14 cellular contexts compared by ENCODE assay signal in genomic region chr17:12664894-12665262, GRCh38. TPM values are rescaled to one million over a fixed set of nuclear protein-coding genes. Genes with fewer than 3 reads are reported as not detected.
DNase-seq lines count a peak whose midpoint lies in the region; ATAC-seq and TF ChIP-seq lines count a peak whose summit lies in the region.
"Had no signal": no experiment of that assay in that cellular context is flagged by ENCODE, and none has a peak within 500 bp of the region (broad histone marks: within the 10 kb centered on the region; RNA-seq: fewer than 3 reads in every experiment).

No MANE protein-coding gene starts in this region.

- intact Hi-C loops in left ventricle myocardium inferior (cut with micrococcal nuclease), result loop anchor here (5.0 to 10.0 kb wide), 2 partner anchors 118 to 410 kb away; no protein-coding TSS in a partner anchor
- intact Hi-C loops in left ventricle myocardium superior (cut with micrococcal nuclease), result loop anchor here (5.0 to 10.0 kb wide), 3 partner anchors 77 to 410 kb away; no protein-coding TSS in a partner anchor
- intact Hi-C loops in uterus (cut with DNase I; ENCODE audit: low total_unique reads), result loop anchor here (5.0 kb wide), 1 partner anchor 408 kb away; no protein-coding TSS in a partner anchor

- POLR2A ChIA-PET in activated CD4-positive, alpha-beta T cell treated with anti-CD3 and anti-CD28 coated beads, Interleukin-2, amount 10 ng/mL, durations not matched to agents 7 days and 5 days (lab: Charles Lee), result no interaction called here

- H3K4me3 ChIP-seq in left ventricle myocardium inferior (peak overlapping the region; percentile 75), epithelial cell of proximal tubule (ENCODE audit: low read depth, low read length) (peak overlapping the region; percentile 29), muscle layer of duodenum (ENCODE audit: low read depth in 1 of 2, low read length in 2 of 2) (peak overlapping the region; percentile 72 to 85), uterus (peak overlapping the region; percentile 52 to 72)

- H3K27ac ChIP-seq in left ventricle myocardium inferior (replicated peaks) (peak overlapping the region; percentile 80), muscle layer of duodenum (ENCODE audit: low read length) (peak overlapping the region; percentile 92), uterus (peak overlapping the region; percentile 89 to 92)
- H3K27ac ChIP-seq: KMS-11, RWPE1 had no signal

- H3K4me1 ChIP-seq in left ventricle myocardium inferior (peaks cover 25% of the 10 kb centered on the region), muscle layer of duodenum (ENCODE audit: control insufficient read depth in 1 of 2, insufficient read depth in 2 of 2, low read length in 2 of 2) (peaks cover 0 to 5% of the 10 kb centered on the region in 2 donors), uterus (no peaks in the 10 kb centered on the region)

- ATAC-seq in left ventricle myocardium superior, result no peak
- ATAC-seq in left lobe of liver, result no peak
- ATAC-seq: effector memory CD8-positive, alpha-beta T cell; stimulated activated memory B cell treated with anti-CD40 and anti-IgM and Interleukin-4, amounts not matched to agents 10 μg/mL and 1 μg/mL and 100 μg/mL, for 72 hours had no signal

- no peak overlapping the region for H3K4me3 Mint-ChIP-seq in activated CD4-positive, alpha-beta T cell treated with anti-CD3 and anti-CD28 coated beads, Interleukin-2, amount 10 ng/mL, durations not matched to agents 7 days and 5 days
- H3K4me3 Mint-ChIP-seq: effector memory CD8-positive, alpha-beta T cell had no signal

- H3K27ac Mint-ChIP-seq in activated CD4-positive, alpha-beta T cell treated with anti-CD3 and anti-CD28 coated beads, Interleukin-2, amount 10 ng/mL, durations not matched to agents 7 days and 5 days, result no peak overlapping the region
- H3K27ac Mint-ChIP-seq: effector memory CD8-positive, alpha-beta T cell; stimulated activated memory B cell treated with anti-CD40 and anti-IgM and Interleukin-4, amounts not matched to agents 10 μg/mL and 1 μg/mL and 100 μg/mL, for 72 hours had no signal

- H3K4me1 Mint-ChIP-seq in activated CD4-positive, alpha-beta T cell treated with anti-CD3 and anti-CD28 coated beads, Interleukin-2, amount 10 ng/mL, durations not matched to agents 7 days and 5 days, result no peaks in the 10 kb centered on the region

- H3K36me3 Mint-ChIP-seq in activated CD4-positive, alpha-beta T cell treated with anti-CD3 and anti-CD28 coated beads, Interleukin-2, amount 10 ng/mL, durations not matched to agents 7 days and 5 days (ENCODE audit: low read depth), result no peaks in the 10 kb centered on the region
- H3K36me3 Mint-ChIP-seq: stimulated activated memory B cell treated with anti-CD40 and anti-IgM and Interleukin-4, amounts not matched to agents 10 μg/mL and 1 μg/mL and 100 μg/mL, for 72 hours had no signal

- CTCF ChIA-PET in activated CD4-positive, alpha-beta T cell treated with anti-CD3 and anti-CD28 coated beads, Interleukin-2, amount 10 ng/mL, durations not matched to agents 7 days and 5 days (lab: Charles Lee), result no interaction called here

- TF ChIP-seq CTCF in left ventricle myocardium inferior (IDR thresholded peaks at IDR 0.05; ENCODE audit: borderline replicate concordance), result no peak
- no peak for TF ChIP-seq CTCF in epithelial cell of proximal tubule (conservative IDR thresholded peaks at IDR 0.05; ENCODE audit: low read depth, low read length)
- TF ChIP-seq CTCF in uterus (IDR thresholded peaks at IDR 0.05), result no peak

- TF ChIP-seq POLR2A in uterus (IDR thresholded peaks at IDR 0.05), result no peak

- peaks cover 30% of the 10 kb centered on the region for H3K27me3 Mint-ChIP-seq in activated CD4-positive, alpha-beta T cell treated with anti-CD3 and anti-CD28 coated beads, Interleukin-2, amount 10 ng/mL, durations not matched to agents 7 days and 5 days

- H3K27me3 ChIP-seq in left ventricle myocardium inferior (ENCODE audit: low read depth) (peaks cover 36% of the 10 kb centered on the region), muscle layer of duodenum (ENCODE audit: low read depth, low read length) (peaks cover 23% of the 10 kb centered on the region), uterus (no peaks in the 10 kb centered on the region)

- H3K9me3 Mint-ChIP-seq in activated CD4-positive, alpha-beta T cell treated with anti-CD3 and anti-CD28 coated beads, Interleukin-2, amount 10 ng/mL, durations not matched to agents 7 days and 5 days, result no peaks in the 10 kb centered on the region
- H3K9me3 Mint-ChIP-seq: effector memory CD8-positive, alpha-beta T cell; stimulated activated memory B cell treated with anti-CD40 and anti-IgM and Interleukin-4, amounts not matched to agents 10 μg/mL and 1 μg/mL and 100 μg/mL, for 72 hours had no signal

- H3K9me3 ChIP-seq in left ventricle myocardium inferior (replicated peaks) (no peaks in the 10 kb centered on the region), muscle layer of duodenum (ENCODE audit: control insufficient read depth in 1 of 2, low read length in 2 of 2) (no peaks in the 10 kb centered on the region), uterus (no peaks in the 10 kb centered on the region)

- no peaks in the 10 kb centered on the region for H3K36me3 ChIP-seq in left ventricle myocardium inferior
- no peaks in the 10 kb centered on the region for H3K36me3 ChIP-seq in muscle layer of duodenum (ENCODE audit: control insufficient read depth in 1 of 2, insufficient read depth in 2 of 2, low read length in 2 of 2)
- no peaks in the 10 kb centered on the region for H3K36me3 ChIP-seq in uterus

- DNase-seq in left ventricle myocardium inferior, result no peak
- DNase-seq in left ventricle myocardium superior, result no peak
- no peak for DNase-seq in epithelial cell of proximal tubule (ENCODE audit: low read depth)
- no peak for DNase-seq in uterus
- DNase-seq in left lobe of liver (ENCODE audit: low spot score), result no peak
- DNase-seq in activated CD4-positive, alpha-beta T cell treated with anti-CD3 and anti-CD28 coated beads, Interleukin-2, amount 10 ng/mL, durations not matched to agents 7 days and 5 days, result no peak
- no peak for DNase-seq in NOMO-1 treated with DMSO at 0.1 percent for 48 hours (lab: John Stamatoyannopoulos, UW; ENCODE audit: unreplicated experiment)
- DNase-seq: AML-193; effector memory CD8-positive, alpha-beta T cell had no signal

RNA-seq across cellular contexts. Expression of gene MYOCD, which starts 0.8 kb away (rescaled TPM):
- total RNA-seq in left ventricle myocardium inferior (57.3 TPM), left ventricle myocardium superior (35.7 TPM), epithelial cell of proximal tubule (0.36 and 2.2 TPM in 2 replicates), uterus (10 to 100 TPM in 2 of 4 donors, 1 to 10 TPM in 2; 3.3 to 54.6 (median 14.6) TPM), left lobe of liver (0.23 TPM)
- not detected for total RNA-seq in activated CD4-positive, alpha-beta T cell treated with anti-CD3 and anti-CD28 coated beads, Interleukin-2, amount 10 ng/mL, durations not matched to agents 7 days and 5 days
- total RNA-seq: activated CD8-positive, alpha-beta memory T cell treated with anti-CD3 and anti-CD28 coated beads for 36 hours had no signal
